In the genomic region with DNA sequence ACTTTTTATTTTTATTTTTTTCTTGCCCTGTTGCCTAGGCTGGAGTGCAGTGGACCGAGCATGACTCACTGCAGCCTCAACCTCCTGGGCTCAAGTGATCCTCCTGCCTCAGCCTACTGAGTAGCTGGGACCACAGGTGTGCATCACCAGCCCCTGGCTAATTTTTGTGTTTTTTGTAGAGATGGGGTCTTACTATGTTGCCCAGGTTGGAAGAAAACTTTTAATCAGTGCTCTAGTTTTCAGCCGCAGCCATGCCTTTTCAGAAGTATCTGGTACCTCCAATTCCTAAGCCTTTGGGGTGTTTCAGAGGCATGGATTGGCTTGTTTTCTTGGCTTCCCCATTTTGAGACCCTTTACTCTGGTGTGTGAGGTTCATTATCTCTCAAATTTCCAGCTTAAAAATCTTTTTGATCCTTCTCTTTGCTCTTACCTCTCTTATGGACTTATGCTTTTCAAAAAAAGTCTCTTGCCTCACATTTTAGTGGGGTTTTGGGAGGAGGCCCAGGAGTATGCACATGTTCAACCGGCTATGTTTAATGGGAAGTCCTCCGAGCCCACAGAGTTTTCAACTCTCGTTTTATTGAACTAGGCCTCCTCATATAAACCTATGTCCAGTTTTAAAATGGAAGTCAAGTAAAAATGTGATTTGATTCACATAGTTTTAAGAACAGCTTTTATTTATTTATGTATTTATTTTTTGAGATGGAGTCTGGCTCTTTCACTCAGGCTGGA, we compare ENCODE assay signal across 16 cellular contexts.
DNase-seq lines count a peak whose midpoint lies in the region; ATAC-seq and TF ChIP-seq lines count a peak whose summit lies in the region.
"Had no signal": no experiment of that assay in that cellular context is flagged by ENCODE, and none has a peak within 500 bp of the region (broad histone marks: within the 10 kb centered on the region; RNA-seq: fewer than 3 reads in every experiment).

No MANE protein-coding gene starts in this region.

- no peaks in the 10 kb centered on the region for H3K36me3 ChIP-seq in CD4-positive, CD25-positive, alpha-beta regulatory T cell (ENCODE audit: control insufficient read depth, insufficient read depth, low read length)
- no peaks in the 10 kb centered on the region for H3K36me3 ChIP-seq in colonic mucosa
- H3K36me3 ChIP-seq in MG63, result no peaks in the 10 kb centered on the region
- H3K36me3 ChIP-seq: gastroesophageal sphincter had no signal

- no peaks in the 10 kb centered on the region for H3K27me3 ChIP-seq in CD4-positive, CD25-positive, alpha-beta regulatory T cell (ENCODE audit: control insufficient read depth, insufficient read depth, low read length)
- H3K27me3 ChIP-seq in colonic mucosa, result no peaks in the 10 kb centered on the region
- H3K27me3 ChIP-seq in MG63, result no peaks in the 10 kb centered on the region
- H3K27me3 ChIP-seq: gastroesophageal sphincter had no signal

- no peaks in the 10 kb centered on the region for H3K27me3 Mint-ChIP-seq in CD4-positive, CD25-positive, alpha-beta regulatory T cell
- H3K27me3 Mint-ChIP-seq: stimulated activated naive CD8-positive, alpha-beta T cell treated with anti-CD3 and anti-CD28 coated beads, Interleukin-15, amount 100 ng/mL, for 72 hours had no signal

- H3K27ac ChIP-seq in CD4-positive, CD25-positive, alpha-beta regulatory T cell (ENCODE audit: insufficient read depth, low read length, poor library complexity, severe bottlenecking), result no peak overlapping the region
- H3K27ac ChIP-seq in colonic mucosa, result peak overlapping the region; percentile 44
- H3K27ac ChIP-seq: gastroesophageal sphincter had no signal

- peaks cover 0 to 2% (median 0%) of the 10 kb centered on the region in 7 donors for H3K9me3 Mint-ChIP-seq in CD4-positive, CD25-positive, alpha-beta regulatory T cell

- TF ChIP-seq CTCF in colonic mucosa (IDR thresholded peaks at IDR 0.05), result no peak

- H3K9me3 ChIP-seq in CD4-positive, CD25-positive, alpha-beta regulatory T cell (ENCODE audit: control insufficient read depth in 2 of 2, low read length in 2 of 2), result peaks cover 0 to under 1% of the 10 kb centered on the region in 2 experiments
- H3K9me3 ChIP-seq in colonic mucosa, result no peaks in the 10 kb centered on the region
- no peaks in the 10 kb centered on the region for H3K9me3 ChIP-seq in MG63
- H3K9me3 ChIP-seq: gastroesophageal sphincter had no signal

- H3K9ac ChIP-seq in colonic mucosa (ENCODE audit: low read depth in 2 of 2, low read length in 2 of 2), result no peak overlapping the region

- no peak overlapping the region for H3K4me3 ChIP-seq in CD4-positive, CD25-positive, alpha-beta regulatory T cell (ENCODE audit: low read depth, low read length)
- no peak overlapping the region for H3K4me3 ChIP-seq in colonic mucosa
- no peak overlapping the region for H3K4me3 ChIP-seq in MG63
- H3K4me3 ChIP-seq: gastroesophageal sphincter had no signal

- peaks cover 18% of the 10 kb centered on the region for H3K4me1 ChIP-seq in CD4-positive, CD25-positive, alpha-beta regulatory T cell (ENCODE audit: control insufficient read depth, insufficient read depth, low read length, poor library complexity, severe bottlenecking)
- H3K4me1 ChIP-seq in colonic mucosa, result no peaks in the 10 kb centered on the region
- H3K4me1 ChIP-seq: gastroesophageal sphincter had no signal

- no peak overlapping the region for H3K4me3 Mint-ChIP-seq in CD4-positive, CD25-positive, alpha-beta regulatory T cell
- H3K4me3 Mint-ChIP-seq: H9; nephron progenitor cell; stimulated activated naive CD8-positive, alpha-beta T cell treated with anti-CD3 and anti-CD28 coated beads, Interleukin-15, amount 100 ng/mL, for 72 hours had no signal

- ATAC-seq in CD4-positive, CD25-positive, alpha-beta regulatory T cell (ENCODE audit: low read depth in 2 of 2), result no peak
- ATAC-seq in GM21367 (IDR thresholded peaks at IDR 0.05; ENCODE audit: unreplicated experiment) (no peak), GM18502 (IDR thresholded peaks at IDR 0.05; ENCODE audit: poor library complexity, unreplicated experiment) (no peak)

- DNase-seq in CD4-positive, CD25-positive, alpha-beta regulatory T cell, result no peak
- peak; percentile 4 for DNase-seq in HT1080 (ENCODE audit: low read depth)
- no peak for DNase-seq in colonic mucosa
- peak; percentile 36 for DNase-seq in renal cortical epithelial cell (ENCODE audit: low read depth)
- DNase-seq in MG63, result no peak
- DNase-seq: activated naive CD4-positive, alpha-beta T cell treated with anti-CD3 and anti-CD28 coated beads, Interleukin-2, amount 50 U/mL, for 16 hours; effector CD4-positive, alpha-beta T cell; H9; NCI-H1417; NCI-H2171 treated with DMSO at 0.1 percent for 48 hours; NCI-H526 treated with DMSO at 0.1 percent for 48 hours; nephron progenitor cell had no signal

- intact Hi-C loops in colonic mucosa (cut with DNase I), result no loop called here

- peaks cover 9 to 21% (median 15%) of the 10 kb centered on the region in 4 donors for H3K4me1 Mint-ChIP-seq in CD4-positive, CD25-positive, alpha-beta regulatory T cell
- H3K4me1 Mint-ChIP-seq: H9 had no signal

- H3K27ac Mint-ChIP-seq in CD4-positive, CD25-positive, alpha-beta regulatory T cell, result peak overlapping the region in 2 of 3 donors; percentile 68 to 71
- H3K27ac Mint-ChIP-seq: H9, nephron progenitor cell had no signal

- H3K36me3 Mint-ChIP-seq in CD4-positive, CD25-positive, alpha-beta regulatory T cell, result no peaks in the 10 kb centered on the region

Comparison
In these comparisons a context has a peak if more than half of its experiments do, and no peak if none do; other contexts are left out.
1. DNase-seq: peak in HT1080 (single experiment) and renal cortical epithelial cell (single experiment); none in CD4-positive, CD25-positive, alpha-beta regulatory T cell (0 of 3), colonic mucosa (single experiment) and MG63 (single experiment).